In the genomic region with DNA sequence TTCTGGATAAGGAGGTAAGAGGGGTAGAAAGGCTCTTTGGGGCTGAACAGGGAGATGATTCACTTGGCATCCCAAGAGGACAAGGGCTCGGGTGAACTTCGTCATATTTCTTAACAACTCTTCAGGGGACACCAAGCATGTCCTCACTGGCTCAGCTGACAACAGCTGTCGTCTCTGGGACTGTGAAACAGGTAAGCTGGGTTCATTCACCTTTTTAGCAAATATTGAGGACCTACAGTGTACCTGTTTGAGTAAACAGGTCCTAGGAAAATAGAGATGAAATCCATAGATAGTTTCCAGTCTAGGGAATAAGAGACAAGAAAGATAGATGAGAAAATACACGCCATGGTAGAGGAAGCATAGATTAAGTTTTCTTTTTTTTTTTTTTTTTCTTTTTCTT, we compare ENCODE assay signal across 11 cellular contexts. TPM values are rescaled to one million over a fixed set of nuclear protein-coding genes. Genes with fewer than 3 reads are reported as not detected.
DNase-seq lines count a peak whose midpoint lies in the region; ATAC-seq and TF ChIP-seq lines count a peak whose summit lies in the region.
"Had no signal": no experiment of that assay in that cellular context is flagged by ENCODE, and none has a peak within 500 bp of the region (broad histone marks: within the 10 kb centered on the region; RNA-seq: fewer than 3 reads in every experiment).

No MANE protein-coding gene starts in this region.

- H3K4me3 Mint-ChIP-seq in H9: peak overlapping the region; percentile 52 to 98
- peak overlapping the region; percentile 42 for H3K4me3 Mint-ChIP-seq in activated CD8-positive, alpha-beta T cell treated with anti-CD3 and anti-CD28 coated beads, Interleukin-2, amount 10 ng/mL, durations not matched to agents 7 days and 5 days
- H3K4me3 Mint-ChIP-seq in naive thymus-derived CD8-positive, alpha-beta T cell: peak overlapping the region; percentile 50 to 99 (median 94)

- H3K4me1 ChIP-seq in H9 (ENCODE audit: insufficient read depth, low read length): peaks cover 7% of the 10 kb centered on the region; the same call in 1 of the 2 replicates
- peaks cover 28% of the 10 kb centered on the region for H3K4me1 ChIP-seq in GM23248 (ENCODE audit: insufficient read depth)
- peaks cover 33% of the 10 kb centered on the region for H3K4me1 ChIP-seq in suprapubic skin

- H2AFZ ChIP-seq in H9 (ENCODE audit: low read length): no peak overlapping the region
- no peak overlapping the region for H2AFZ ChIP-seq in GM23248

- H2BK120ac ChIP-seq in H9 (ENCODE audit: low read depth, low read length, poor library complexity, severe bottlenecking): no peak overlapping the region

- H3K56ac ChIP-seq in H9 (ENCODE audit: insufficient read length, low read depth, low read length): no peak overlapping the region

- no peak overlapping the region for H2BK15ac ChIP-seq in H9 (ENCODE audit: low read depth, low read length)

- no peak overlapping the region for H3K9ac ChIP-seq in H9 (ENCODE audit: extremely low read depth, insufficient read length, low read length)
- no peak overlapping the region for H3K9ac ChIP-seq in GM23248

- in situ Hi-C loops in GM23248 (cut with MboI): no loop called here

- H3K18ac ChIP-seq in H9 (ENCODE audit: insufficient read length, low read depth, low read length): no peak overlapping the region

- POLR2A ChIA-PET in activated CD8-positive, alpha-beta T cell treated with anti-CD3 and anti-CD28 coated beads, Interleukin-2, amount 10 ng/mL, durations not matched to agents 7 days and 5 days (lab: Charles Lee): no interaction called here
- POLR2A ChIA-PET in naive thymus-derived CD8-positive, alpha-beta T cell (lab: Charles Lee): interaction anchor here (0.6 to 50.5 kb wide), 3 partner anchors 46 to 146 kb away, joined by 3 to 2080 read pairs (median 3); a partner anchor contains a TSS

- CTCF ChIA-PET in activated CD8-positive, alpha-beta T cell treated with anti-CD3 and anti-CD28 coated beads, Interleukin-2, amount 10 ng/mL, durations not matched to agents 7 days and 5 days (lab: Charles Lee): interaction anchor here (1.1 to 5.5 kb wide), 3 partner anchors 16 to 66 kb away, joined by 3 to 26 read pairs (median 8); a partner anchor contains a TSS

- H3K23ac ChIP-seq in H9 (ENCODE audit: insufficient read length, low read depth, low read length): no peak overlapping the region

- peaks cover 11% of the 10 kb centered on the region; the same call in 1 of the 2 replicates for H3F3A ChIP-seq in GM23248 (ENCODE audit: insufficient read depth)

- TF ChIP-seq CTCF in H9 (conservative IDR thresholded peaks at IDR 0.05) (no peak), suprapubic skin (IDR thresholded peaks at IDR 0.05) (no peak)

- H3T11ph ChIP-seq in H9 (ENCODE audit: low read length): no peak overlapping the region

- H3K4me1 Mint-ChIP-seq in H9: peaks cover 17 to 25% of the 10 kb centered on the region in 2 experiments
- peaks cover 31% of the 10 kb centered on the region for H3K4me1 Mint-ChIP-seq in activated CD8-positive, alpha-beta T cell treated with anti-CD3 and anti-CD28 coated beads, Interleukin-2, amount 10 ng/mL, durations not matched to agents 7 days and 5 days (ENCODE audit: low read depth)
- peaks cover 17 to 58% (median 45%) of the 10 kb centered on the region in 4 donors for H3K4me1 Mint-ChIP-seq in naive thymus-derived CD8-positive, alpha-beta T cell

- H3K9me3 Mint-ChIP-seq in H9: no peaks in the 10 kb centered on the region
- H3K9me3 Mint-ChIP-seq in activated CD8-positive, alpha-beta T cell treated with anti-CD3 and anti-CD28 coated beads, Interleukin-2, amount 10 ng/mL, durations not matched to agents 7 days and 5 days (ENCODE audit: insufficient read depth): no peaks in the 10 kb centered on the region
- no peaks in the 10 kb centered on the region for H3K9me3 Mint-ChIP-seq in naive thymus-derived CD8-positive, alpha-beta T cell

- H3K79me2 ChIP-seq in H9 (ENCODE audit: insufficient read depth, low read length): peaks cover 3% of the 10 kb centered on the region; the same call in 1 of the 2 replicates
- peaks cover 83% of the 10 kb centered on the region for H3K79me2 ChIP-seq in GM23248 (ENCODE audit: insufficient read depth)

- H3K4me3 ChIP-seq in GM23248 (no peak overlapping the region), suprapubic skin (no peak overlapping the region)

- H3K27ac ChIP-seq in H9 (ENCODE audit: insufficient read length, low read depth, low read length) (no peak overlapping the region), GM23248 (no peak overlapping the region), suprapubic skin (no peak overlapping the region)

- no peak overlapping the region for H2BK12ac ChIP-seq in H9 (ENCODE audit: insufficient read length, low read depth, low read length)

- H3K36me3 ChIP-seq in GM23248 (ENCODE audit: low read depth) (peaks cover 40% of the 10 kb centered on the region), suprapubic skin (peaks cover 55% of the 10 kb centered on the region)

- WGBS in H9 (ENCODE audit: extremely low coverage, insufficient read length, low lambda C conversion rate): no CpG with 5 or more reads among the region's 4 CpGs
- 90 to 95% methylated on average over 4 of the region's 4 CpGs for WGBS in GM23248 (ENCODE audit: low coverage in 1 of 2, low lambda C conversion rate in 2 of 2, missing lambda C conversion rate in 2 of 2), 2 experiments
- WGBS in suprapubic skin: 83% methylated on average over 4 of the region's 4 CpGs

- no peak overlapping the region for H2BK20ac ChIP-seq in H9 (ENCODE audit: low read depth, low read length, poor library complexity, severe bottlenecking)

- no peak overlapping the region for H3K4ac ChIP-seq in H9 (ENCODE audit: low read depth, low read length)

- H4K20me1 ChIP-seq in H9 (ENCODE audit: control insufficient read depth, insufficient read depth, insufficient read length) (no peaks in the 10 kb centered on the region), GM23248 (ENCODE audit: insufficient read depth) (no peaks in the 10 kb centered on the region)

- peak overlapping the region; percentile 55 for H4K8ac ChIP-seq in H9 (replicated peaks; ENCODE audit: insufficient read length, low read depth, low read length)

- no peak overlapping the region for H4K91ac ChIP-seq in H9 (ENCODE audit: insufficient read length, low read depth, low read length)

- H3K79me1 ChIP-seq in H9 (ENCODE audit: insufficient read depth, low read depth, low read length, poor library complexity, severe bottlenecking): no peaks in the 10 kb centered on the region

- no peak for TF ChIP-seq EP300 in suprapubic skin (IDR thresholded peaks at IDR 0.05)

- no peak overlapping the region for H2AK5ac ChIP-seq in H9 (ENCODE audit: insufficient read length, low read length)

- peak overlapping the region in 1 of 3 experiments; percentile 79; a peak in 2 of 7 replicates for H3K27ac Mint-ChIP-seq in H9
- peak overlapping the region; percentile 80 for H3K27ac Mint-ChIP-seq in activated CD8-positive, alpha-beta T cell treated with anti-CD3 and anti-CD28 coated beads, Interleukin-2, amount 10 ng/mL, durations not matched to agents 7 days and 5 days
- peak overlapping the region in 9 of 10 donors; percentile 58 to 100 (median 97) for H3K27ac Mint-ChIP-seq in naive thymus-derived CD8-positive, alpha-beta T cell

- no peaks in the 10 kb centered on the region for H3K27me3 ChIP-seq in H9 (ENCODE audit: insufficient read depth, low read length)
- no peaks in the 10 kb centered on the region for H3K27me3 ChIP-seq in GM23248 (replicated peaks; ENCODE audit: insufficient read depth)
- H3K27me3 ChIP-seq in suprapubic skin: no peaks in the 10 kb centered on the region

- no peak overlapping the region for H3K14ac ChIP-seq in H9 (ENCODE audit: insufficient read depth, low read length)

- DNase-seq in H9 (no peak), GM23248 (no peak), suprapubic skin (ENCODE audit: low spot score in 2 of 2) (no peak), SK-N-DZ (ENCODE audit: low spot score) (no peak)
- DNase-seq in activated CD8-positive, alpha-beta T cell treated with anti-CD3 and anti-CD28 coated beads, Interleukin-2, amount 10 ng/mL, durations not matched to agents 7 days and 5 days: no peak
- DNase-seq in naive thymus-derived CD8-positive, alpha-beta T cell: no peak
- DNase-seq: anterior cingulate cortex; NCI-H2081 treated with DMSO at 0.1 percent for 48 hours; OCI-M1; stimulated activated CD4-positive, alpha-beta T cell treated with anti-CD3 and anti-CD28 coated beads, Interleukin-12 subunit alpha, Interleukin-12 subunit beta, amount 100 ng/mL, for 4 hours; stimulated activated naive CD4-positive, alpha-beta T cell treated with Interleukin-2 at 50 U/mL for 16 hours had no signal

- no peak for ATAC-seq in activated CD8-positive, alpha-beta T cell treated with anti-CD3 and anti-CD28 coated beads, Interleukin-2, amount 10 ng/mL, durations not matched to agents 7 days and 5 days
- ATAC-seq in naive thymus-derived CD8-positive, alpha-beta T cell: no peak

- no peak overlapping the region for H2BK5ac ChIP-seq in H9 (ENCODE audit: insufficient read length, low read length)

- H3K36me3 Mint-ChIP-seq in H9 (ENCODE audit: insufficient read depth in 1 of 3, low read depth in 3 of 3): peaks cover 40 to 60% (median 58%) of the 10 kb centered on the region in 3 experiments
- peaks cover 44% of the 10 kb centered on the region for H3K36me3 Mint-ChIP-seq in activated CD8-positive, alpha-beta T cell treated with anti-CD3 and anti-CD28 coated beads, Interleukin-2, amount 10 ng/mL, durations not matched to agents 7 days and 5 days (ENCODE audit: low read depth)
- H3K36me3 Mint-ChIP-seq in naive thymus-derived CD8-positive, alpha-beta T cell: peaks cover 0 to 52% (median 8%) of the 10 kb centered on the region in 3 donors

- H3K4me2 ChIP-seq in H9 (ENCODE audit: insufficient read depth, insufficient read length, low read length) (no peak overlapping the region), GM23248 (ENCODE audit: unreplicated experiment) (no peak overlapping the region)

- no peaks in the 10 kb centered on the region for H3K27me3 Mint-ChIP-seq in H9 (ENCODE audit: low read depth)
- no peaks in the 10 kb centered on the region for H3K27me3 Mint-ChIP-seq in activated CD8-positive, alpha-beta T cell treated with anti-CD3 and anti-CD28 coated beads, Interleukin-2, amount 10 ng/mL, durations not matched to agents 7 days and 5 days (ENCODE audit: low read depth)
- H3K27me3 Mint-ChIP-seq in naive thymus-derived CD8-positive, alpha-beta T cell: no peaks in the 10 kb centered on the region

- no peaks in the 10 kb centered on the region for H3K9me3 ChIP-seq in H9 (ENCODE audit: control insufficient read depth, low read depth, low read length)
- H3K9me3 ChIP-seq in GM23248 (ENCODE audit: low read depth): no peaks in the 10 kb centered on the region
- no peaks in the 10 kb centered on the region for H3K9me3 ChIP-seq in suprapubic skin

- H3K9me2 ChIP-seq in GM23248 (ENCODE audit: insufficient read depth): no peaks in the 10 kb centered on the region

- peaks cover 7% of the 10 kb centered on the region for H3K23me2 ChIP-seq in H9 (ENCODE audit: insufficient read length, low read depth, low read length, poor library complexity, severe bottlenecking)

- H4K5ac ChIP-seq in H9 (ENCODE audit: insufficient read length, low read depth, low read length): no peak overlapping the region

- TF ChIP-seq POLR2A in suprapubic skin (IDR thresholded peaks at IDR 0.05): no peak

RNA-seq across cellular contexts. Expression of a gene that starts 2.1 kb away (rescaled TPM):
- total RNA-seq in H9 (2021) (222 and 224 TPM in 2 replicates), suprapubic skin (100 to 1,000 TPM in 3 of 4 donors, 10 to 100 TPM in 1; 98.8 to 211 (median 178) TPM)
- 100 to 1,000 TPM; 194 to 196 TPM for total RNA-seq in activated CD8-positive, alpha-beta T cell treated with anti-CD3 and anti-CD28 coated beads, Interleukin-2, amount 10 ng/mL, durations not matched to agents 7 days and 5 days
- total RNA-seq in naive thymus-derived CD8-positive, alpha-beta T cell: 10 to 100 TPM; 80.3 to 96.9 TPM
- polyA plus RNA-seq in naive thymus-derived CD8-positive, alpha-beta T cell: 100 to 1,000 TPM; 167 to 181 (median 179) TPM
- 266 and 286 TPM in 2 replicates for total RNA-seq in GM23248 (2014; rRNA removed; shearing (Covaris generic))
- polyA plus RNA-seq in GM23248 (2016; fragmentation: Nextera tagmentation; extraction: Ambion mirVana): 259 and 265 TPM in 2 replicates
- polyA plus RNA-seq in SK-N-DZ (2014; cell fraction: cytosol; rRNA removed): 277 and 292 TPM in 2 replicates
- polyA plus RNA-seq in SK-N-DZ (2014; cell fraction: nucleus; rRNA removed): 42.4 and 53.0 TPM in 2 replicates

RNA-seq across cellular contexts. Expression of a gene that starts 2.1 kb away (rescaled TPM):
- total RNA-seq in H9 (2021) (19.5 and 19.7 TPM in 2 replicates), suprapubic skin (10 to 100 TPM in 2 of 4 donors, 1 to 10 TPM in 2; 7.7 to 18.7 (median 12.6) TPM)
- total RNA-seq in activated CD8-positive, alpha-beta T cell treated with anti-CD3 and anti-CD28 coated beads, Interleukin-2, amount 10 ng/mL, durations not matched to agents 7 days and 5 days: 10 to 100 TPM; 10.6 TPM
- 10 to 100 TPM; 24.3 to 26.4 TPM for total RNA-seq in naive thymus-derived CD8-positive, alpha-beta T cell
- polyA plus RNA-seq in naive thymus-derived CD8-positive, alpha-beta T cell: 1 to 10 TPM; 2.1 to 4.9 (median 4.4) TPM
- 12.5 and 23.5 TPM in 2 replicates for total RNA-seq in GM23248 (2014; rRNA removed; shearing (Covaris generic))
- 25.6 and 26.1 TPM in 2 replicates for polyA plus RNA-seq in GM23248 (2016; fragmentation: Nextera tagmentation; extraction: Ambion mirVana)
- 1.9 and 4.3 TPM in 2 replicates for polyA plus RNA-seq in SK-N-DZ (2014; cell fraction: cytosol; rRNA removed)
- polyA plus RNA-seq in SK-N-DZ (2014; cell fraction: nucleus; rRNA removed): 12.7 and 14.0 TPM in 2 replicates

RNA-seq across cellular contexts. Expression of a gene that starts 15.4 kb away (rescaled TPM):
- total RNA-seq in H9 (2021): not detected in 2 replicates
- total RNA-seq in activated CD8-positive, alpha-beta T cell treated with anti-CD3 and anti-CD28 coated beads, Interleukin-2, amount 10 ng/mL, durations not matched to agents 7 days and 5 days: not detected
- total RNA-seq in naive thymus-derived CD8-positive, alpha-beta T cell: under 1 TPM in 1 of 2 experiments, not detected in 1; 0.22 TPM
- under 1 TPM in 1 of 3 donors, not detected in 2; 0.08 TPM for polyA plus RNA-seq in naive thymus-derived CD8-positive, alpha-beta T cell
- total RNA-seq in GM23248 (2014; rRNA removed; shearing (Covaris generic)): not detected in 2 replicates
- 0.21 and 0.25 TPM in 2 replicates for polyA plus RNA-seq in GM23248 (2016; fragmentation: Nextera tagmentation; extraction: Ambion mirVana)
- total RNA-seq in suprapubic skin: not detected
- polyA plus RNA-seq in SK-N-DZ (2014; cell fraction: cytosol; rRNA removed): not detected in 2 replicates
- 0.71 TPM in 1 of 2 replicates, not detected in the other for polyA plus RNA-seq in SK-N-DZ (2014; cell fraction: nucleus; rRNA removed)

RNA-seq across cellular contexts. Expression of a gene that starts 18.8 kb away (rescaled TPM):
- total RNA-seq in H9 (2021) (5.1 and 5.3 TPM in 2 replicates), suprapubic skin (1 to 10 TPM; 1.7 to 4.4 (median 3.7) TPM)
- total RNA-seq in activated CD8-positive, alpha-beta T cell treated with anti-CD3 and anti-CD28 coated beads, Interleukin-2, amount 10 ng/mL, durations not matched to agents 7 days and 5 days: 1 to 10 TPM; 6.1 to 6.3 TPM
- total RNA-seq in naive thymus-derived CD8-positive, alpha-beta T cell: 1 to 10 TPM; 1.7 to 2.1 TPM
- under 1 TPM; 0.60 to 0.92 (median 0.73) TPM for polyA plus RNA-seq in naive thymus-derived CD8-positive, alpha-beta T cell
- total RNA-seq in GM23248 (2014; rRNA removed; shearing (Covaris generic)): 0.97 and 1.4 TPM in 2 replicates
- polyA plus RNA-seq in GM23248 (2016; fragmentation: Nextera tagmentation; extraction: Ambion mirVana): 1.7 and 2.2 TPM in 2 replicates
- 5.9 and 7.6 TPM in 2 replicates for polyA plus RNA-seq in SK-N-DZ (2014; cell fraction: cytosol; rRNA removed)
- polyA plus RNA-seq in SK-N-DZ (2014; cell fraction: nucleus; rRNA removed): 3.5 and 5.8 TPM in 2 replicates

RNA-seq across cellular contexts. Expression of a gene that starts 22.7 kb away (rescaled TPM):
- total RNA-seq in H9 (2021) (1.5 and 2.1 TPM in 2 replicates), suprapubic skin (1 to 10 TPM in 2 of 4 donors, not detected in 2; 1.5 TPM)
- total RNA-seq in activated CD8-positive, alpha-beta T cell treated with anti-CD3 and anti-CD28 coated beads, Interleukin-2, amount 10 ng/mL, durations not matched to agents 7 days and 5 days: under 1 TPM; 0.78 to 0.90 TPM
- 1 to 10 TPM; 1.5 to 1.7 TPM for total RNA-seq in naive thymus-derived CD8-positive, alpha-beta T cell
- polyA plus RNA-seq in naive thymus-derived CD8-positive, alpha-beta T cell: not detected
- total RNA-seq in GM23248 (2014; rRNA removed; shearing (Covaris generic)): 3.0 and 4.2 TPM in 2 replicates
- 5.0 and 5.1 TPM in 2 replicates for polyA plus RNA-seq in GM23248 (2016; fragmentation: Nextera tagmentation; extraction: Ambion mirVana)
- polyA plus RNA-seq in SK-N-DZ (2014; cell fraction: cytosol; rRNA removed): 0.70 TPM in 1 of 2 replicates, not detected in the other
- 0.18 TPM in 1 of 2 replicates, not detected in the other for polyA plus RNA-seq in SK-N-DZ (2014; cell fraction: nucleus; rRNA removed)

Comparison
In these comparisons a context has a peak if more than half of its experiments do, and no peak if none do; other contexts are left out.
1. H3K4me3 Mint-ChIP-seq: peak in every context shown above with its lines; median percentile 94 in naive thymus-derived CD8-positive, alpha-beta T cell; 75 in H9; 42 in activated CD8-positive, alpha-beta T cell treated with anti-CD3 and anti-CD28 coated beads, Interleukin-2, amount 10 ng/mL, durations not matched to agents 7 days and 5 days.